28 cellular contexts compared by ENCODE assay signal in the genomic region with DNA sequence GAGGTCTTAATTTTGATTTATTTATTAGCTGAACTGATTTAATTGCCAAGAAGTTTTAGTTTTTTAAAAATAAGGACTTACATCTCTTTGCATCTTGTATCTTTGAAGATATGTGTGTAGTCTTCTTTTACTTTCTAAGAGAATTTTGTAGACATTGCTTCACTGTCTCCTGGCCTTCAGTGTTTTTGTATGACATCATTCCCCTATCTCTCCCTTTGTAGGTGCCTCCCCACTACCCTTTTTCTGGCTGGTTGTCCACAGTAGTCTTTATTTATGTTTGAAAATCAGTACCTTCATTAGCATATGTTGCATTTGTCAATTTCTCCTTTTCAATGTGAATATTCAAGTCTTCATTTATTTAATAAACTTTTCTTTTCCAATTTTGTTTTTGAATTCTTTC.
"Had no signal": no experiment of that assay in that cellular context is flagged by ENCODE, and none has a peak within 500 bp of the region (broad histone marks: within the 10 kb centered on the region; RNA-seq: fewer than 3 reads in every experiment).

No MANE protein-coding gene starts in this region.

- H3K4me3 ChIP-seq: ascending aorta, cardiac muscle cell, colonic mucosa had no signal

- H3K4me1 ChIP-seq: ascending aorta, colonic mucosa had no signal

- H3K9me3 ChIP-seq: ascending aorta, colonic mucosa had no signal

- ATAC-seq: activated CD8-positive, alpha-beta T cell treated with anti-CD3 and anti-CD28 coated beads for 36 hours; activated naive CD8-positive, alpha-beta T cell treated with anti-CD3 and anti-CD28 coated beads, Interleukin-2, amount 50 U/mL, for 24 hours had no signal

- H3K27ac ChIP-seq: ascending aorta, cardiac muscle cell, colonic mucosa had no signal

- DNase-seq: activated B cell treated with CpG ODN at 0.5 μM for 24 hours; activated CD4-positive, alpha-beta memory T cell treated with anti-CD3 and anti-CD28 coated beads for 36 hours; activated CD4-positive, alpha-beta T cell treated with anti-CD3 and anti-CD28 coated beads for 4 hours; activated CD4-positive, alpha-beta T cell treated with anti-CD3 and anti-CD28 coated beads, Interleukin-2, amount 10 ng/mL, durations not matched to agents 24 days and 14 days; activated CD4-positive, alpha-beta T cell treated with anti-CD3 and anti-CD28 coated beads, Interleukin-2, amount 50 U/mL, for 1 hour; activated CD4-positive, alpha-beta T cell treated with anti-CD3 and anti-CD28 coated beads, Interleukin-2, amount 50 U/mL, for 4 hours; activated CD4-positive, CD25-positive, alpha-beta regulatory T cell treated with anti-CD3 and anti-CD28 coated beads, Interleukin-2, amount 50 U/mL, for 72 hours; activated CD8-positive, alpha-beta memory T cell treated with anti-CD3 and anti-CD28 coated beads, Interleukin-2, amount 50 U/mL, for 4 hours; activated CD8-positive, alpha-beta T cell treated with anti-CD3 and anti-CD28 coated beads for 36 hours; activated effector memory CD4-positive, alpha-beta T cell treated with Interleukin-2 at 50 U/mL for 16 hours; activated gamma-delta T cell; activated naive CD4-positive, alpha-beta T cell treated with anti-CD3 and anti-CD28 coated beads, Interleukin-2, amount 10 ng/mL, durations not matched to agents 7 days and 5 days; activated naive CD4-positive, alpha-beta T cell treated with Interleukin-2 at 50 U/mL for 16 hours; activated naive CD8-positive, alpha-beta T cell treated with anti-CD3 and anti-CD28 coated beads, Interleukin-2, amount 10 ng/mL, durations not matched to agents 7 days and 5 days; activated naive CD8-positive, alpha-beta T cell treated with anti-CD3 and anti-CD28 coated beads, Interleukin-2, amount 50 U/mL, for 24 hours; activated T-cell treated with anti-CD3 and anti-CD28 coated beads for 4 hours; activated T-cell treated with anti-CD3 and anti-CD28 coated beads, Interleukin-2, amount 50 U/mL, for 1 hour; activated T-cell treated with anti-CD3 and anti-CD28 coated beads, Interleukin-2, amount 50 U/mL, for 48 hours; amygdala; anterior cingulate cortex; caudate nucleus; cerebellar nuclear complex; colonic mucosa; T-helper 2 cell; T-helper 9 cell had no signal

- H3K27me3 ChIP-seq: ascending aorta, cardiac muscle cell, colonic mucosa had no signal

- FAIRE-seq: TTC549 had no signal

- H3K36me3 ChIP-seq: ascending aorta, cardiac muscle cell, colonic mucosa had no signal
